ENCODE assay signal across 30 cellular contexts in genomic region chr3:165070682-165071081, GRCh38. TPM values are rescaled to one million over a fixed set of nuclear protein-coding genes. Genes with fewer than 3 reads are reported as not detected.
"Had no signal": no experiment of that assay in that cellular context is flagged by ENCODE, and none has a peak within 500 bp of the region (broad histone marks: within the 10 kb centered on the region; RNA-seq: fewer than 3 reads in every experiment).

No MANE protein-coding gene starts in this region.

- H3K4me3 Mint-ChIP-seq: activated naive CD4-positive, alpha-beta T cell treated with anti-CD3 and anti-CD28 coated beads, Interleukin-2, amount 10 ng/mL, durations not matched to agents 7 days and 5 days; activated naive CD8-positive, alpha-beta T cell treated with anti-CD3 and anti-CD28 coated beads, Interleukin-2, amount 50 U/mL, for 24 hours; brain; naive B cell; neural crest cell; stimulated activated effector memory CD8-positive, alpha-beta T cell treated with anti-CD3 and anti-CD28 coated beads, Interleukin-12 subunit alpha, Interleukin-12 subunit beta, amount 100 ng/mL, for 72 hours had no signal

- ATAC-seq: activated naive CD8-positive, alpha-beta T cell treated with anti-CD3 and anti-CD28 coated beads, Interleukin-2, amount 50 U/mL, for 24 hours; foreskin keratinocyte; stimulated activated effector memory CD8-positive, alpha-beta T cell treated with anti-CD3 and anti-CD28 coated beads, Interleukin-12 subunit alpha, Interleukin-12 subunit beta, amount 100 ng/mL, for 72 hours had no signal

- H3K36me3 ChIP-seq: left ventricle myocardium inferior, prostate gland, right atrium auricular region, stomach, vagina had no signal

- H3K9me3 ChIP-seq: left ventricle myocardium inferior, prostate gland, right atrium auricular region, stomach, vagina had no signal

- H3K4me1 Mint-ChIP-seq: activated naive CD4-positive, alpha-beta T cell treated with anti-CD3 and anti-CD28 coated beads, Interleukin-2, amount 10 ng/mL, durations not matched to agents 7 days and 5 days; activated naive CD8-positive, alpha-beta T cell treated with anti-CD3 and anti-CD28 coated beads, Interleukin-2, amount 50 U/mL, for 24 hours; brain; naive B cell; neural crest cell; stimulated activated effector memory CD8-positive, alpha-beta T cell treated with anti-CD3 and anti-CD28 coated beads, Interleukin-12 subunit alpha, Interleukin-12 subunit beta, amount 100 ng/mL, for 72 hours had no signal

- H3K27me3 ChIP-seq: dorsolateral prefrontal cortex, foreskin keratinocyte, right atrium auricular region, stomach, vagina had no signal

- H3K36me3 Mint-ChIP-seq: activated naive CD4-positive, alpha-beta T cell treated with anti-CD3 and anti-CD28 coated beads, Interleukin-2, amount 10 ng/mL, durations not matched to agents 7 days and 5 days; brain; naive B cell; stimulated activated effector memory CD8-positive, alpha-beta T cell treated with anti-CD3 and anti-CD28 coated beads, Interleukin-12 subunit alpha, Interleukin-12 subunit beta, amount 100 ng/mL, for 72 hours had no signal

- H3K27ac Mint-ChIP-seq: activated naive CD4-positive, alpha-beta T cell treated with anti-CD3 and anti-CD28 coated beads, Interleukin-2, amount 10 ng/mL, durations not matched to agents 7 days and 5 days; activated naive CD8-positive, alpha-beta T cell treated with anti-CD3 and anti-CD28 coated beads, Interleukin-2, amount 50 U/mL, for 24 hours; brain; naive B cell; stimulated activated effector memory CD8-positive, alpha-beta T cell treated with anti-CD3 and anti-CD28 coated beads, Interleukin-12 subunit alpha, Interleukin-12 subunit beta, amount 100 ng/mL, for 72 hours had no signal

- H3K27ac ChIP-seq: dorsolateral prefrontal cortex, foreskin keratinocyte, left ventricle myocardium inferior, prostate gland, right atrium auricular region, skin epidermis, stomach, vagina had no signal

- DNase-seq: activated CD4-positive, alpha-beta T cell treated with anti-CD3 and anti-CD28 coated beads, Interleukin-2, amount 50 U/mL, for 1 hour; activated CD4-positive, CD25-positive, alpha-beta regulatory T cell treated with anti-CD3 and anti-CD28 coated beads, Interleukin-2, amount 50 U/mL, for 72 hours; activated CD8-positive, alpha-beta memory T cell treated with anti-CD3 and anti-CD28 coated beads for 24 hours; activated CD8-positive, alpha-beta memory T cell treated with anti-CD3 and anti-CD28 coated beads, Interleukin-2, amount 50 U/mL, for 48 hours; activated effector memory CD4-positive, alpha-beta T cell treated with Interleukin-2 at 50 U/mL for 16 hours; activated naive CD4-positive, alpha-beta T cell treated with anti-CD3 and anti-CD28 coated beads, Interleukin-2, amount 10 ng/mL, durations not matched to agents 7 days and 5 days; activated naive CD8-positive, alpha-beta T cell treated with anti-CD3 and anti-CD28 coated beads, Interleukin-2, amount 50 U/mL, for 24 hours; activated T-cell treated with anti-CD3 and anti-CD28 coated beads, Interleukin-2, amount 50 U/mL, for 48 hours; anterior cingulate cortex; dorsolateral prefrontal cortex; foreskin keratinocyte; kidney; left ventricle myocardium inferior; naive B cell; stimulated activated CD4-positive, alpha-beta T cell treated with anti-CD3 and anti-CD28 coated beads, Interleukin-15, amount 100 ng/mL, for 24 hours; stimulated activated CD4-positive, alpha-beta T cell treated with anti-CD3 and anti-CD28 coated beads, Interleukin-4, amount 100 ng/mL, for 24 hours; stomach; trophoblast cell had no signal

- H3K4me1 ChIP-seq: foreskin keratinocyte, left ventricle myocardium inferior, prostate gland, right atrium auricular region, stomach, vagina had no signal

- H3K9me3 Mint-ChIP-seq: activated naive CD8-positive, alpha-beta T cell treated with anti-CD3 and anti-CD28 coated beads, Interleukin-2, amount 50 U/mL, for 24 hours; brain; neural crest cell had no signal

- H3K27me3 Mint-ChIP-seq: activated naive CD4-positive, alpha-beta T cell treated with anti-CD3 and anti-CD28 coated beads, Interleukin-2, amount 10 ng/mL, durations not matched to agents 7 days and 5 days; activated naive CD8-positive, alpha-beta T cell treated with anti-CD3 and anti-CD28 coated beads, Interleukin-2, amount 50 U/mL, for 24 hours; brain; naive B cell had no signal

- H3K4me3 ChIP-seq: dorsolateral prefrontal cortex, left ventricle myocardium inferior, prostate gland, right atrium auricular region, skin epidermis, stomach, vagina had no signal

RNA-seq across cellular contexts. Expression of gene SI, which starts 7.6 kb away (rescaled TPM):
- total RNA-seq: epithelial cell of proximal tubule, fibroblast of lung, foreskin keratinocyte, kidney, left ventricle myocardium inferior, mononuclear cell, neural crest cell, osteocyte, right atrium auricular region, temporal lobe, vagina had no signal
- polyA plus RNA-seq: fibroblast of lung, foreskin keratinocyte, stomach had no signal
